21 cellular contexts compared by ENCODE assay signal in genomic region chr12:2097617-2098016, GRCh38.
"Had no signal": no experiment of that assay in that cellular context is flagged by ENCODE, and none has a peak within 500 bp of the region (broad histone marks: within the 10 kb centered on the region; RNA-seq: fewer than 3 reads in every experiment).

No MANE protein-coding gene starts in this region.

- H3K4me3 Mint-ChIP-seq: activated CD4-positive, alpha-beta T cell treated with anti-CD3 and anti-CD28 coated beads, Interleukin-2, amount 10 ng/mL, durations not matched to agents 7 days and 5 days; activated CD8-positive, alpha-beta memory T cell treated with anti-CD3 and anti-CD28 coated beads, Interleukin-2, amount 10 ng/mL, durations not matched to agents 7 days and 5 days; activated CD8-positive, alpha-beta T cell treated with anti-CD3 and anti-CD28 coated beads for 36 hours; activated naive CD4-positive, alpha-beta T cell treated with anti-CD3 and anti-CD28 coated beads, Interleukin-2, amount 50 U/mL, for 24 hours; brain; natural killer cell had no signal

- H3K27me3 ChIP-seq: colonic mucosa had no signal

- H3K4me3 ChIP-seq: colonic mucosa, lower lobe of right lung had no signal

- H3K4me1 ChIP-seq: colonic mucosa had no signal

- H3K27me3 Mint-ChIP-seq: activated CD4-positive, alpha-beta T cell treated with anti-CD3 and anti-CD28 coated beads, Interleukin-2, amount 10 ng/mL, durations not matched to agents 7 days and 5 days; activated CD8-positive, alpha-beta T cell treated with anti-CD3 and anti-CD28 coated beads for 36 hours; activated naive CD4-positive, alpha-beta T cell treated with anti-CD3 and anti-CD28 coated beads, Interleukin-2, amount 50 U/mL, for 24 hours; brain had no signal

- H3K27ac ChIP-seq: colonic mucosa, lower lobe of right lung, VCaP had no signal

- H3K36me3 ChIP-seq: colonic mucosa, lower lobe of right lung had no signal

- H3K36me3 Mint-ChIP-seq: activated CD8-positive, alpha-beta memory T cell treated with anti-CD3 and anti-CD28 coated beads, Interleukin-2, amount 10 ng/mL, durations not matched to agents 7 days and 5 days; activated naive CD4-positive, alpha-beta T cell treated with anti-CD3 and anti-CD28 coated beads, Interleukin-2, amount 50 U/mL, for 24 hours; brain; natural killer cell had no signal

- H3K27ac Mint-ChIP-seq: activated CD4-positive, alpha-beta T cell treated with anti-CD3 and anti-CD28 coated beads, Interleukin-2, amount 10 ng/mL, durations not matched to agents 7 days and 5 days; activated CD8-positive, alpha-beta memory T cell treated with anti-CD3 and anti-CD28 coated beads, Interleukin-2, amount 10 ng/mL, durations not matched to agents 7 days and 5 days; activated CD8-positive, alpha-beta T cell treated with anti-CD3 and anti-CD28 coated beads for 36 hours; activated naive CD4-positive, alpha-beta T cell treated with anti-CD3 and anti-CD28 coated beads, Interleukin-2, amount 50 U/mL, for 24 hours; brain; natural killer cell; progenitor cell of endocrine pancreas had no signal

- DNase-seq: activated CD4-positive, alpha-beta T cell treated with anti-CD3 and anti-CD28 coated beads, Interleukin-2, amount 10 ng/mL, durations not matched to agents 7 days and 5 days; activated CD4-positive, CD25-positive, alpha-beta regulatory T cell treated with anti-CD3 and anti-CD28 coated beads, Interleukin-2, amount 50 U/mL, for 72 hours; activated CD8-positive, alpha-beta memory T cell treated with anti-CD3 and anti-CD28 coated beads, Interleukin-2, amount 10 ng/mL, durations not matched to agents 7 days and 5 days; activated CD8-positive, alpha-beta T cell treated with anti-CD3 and anti-CD28 coated beads for 36 hours; activated gamma-delta T cell treated with Interleukin-2 at 50 U/mL for 16 hours; activated T-cell treated with anti-CD3 and anti-CD28 coated beads for 4 hours; anterior cingulate cortex; central memory CD4-positive, alpha-beta T cell; colonic mucosa; lower lobe of right lung; mesendoderm; natural killer cell; stimulated activated CD4-positive, alpha-beta T cell treated with anti-CD3 and anti-CD28 coated beads, Interleukin-4, amount 100 ng/mL, for 24 hours; stimulated activated naive CD4-positive, alpha-beta T cell treated with Interleukin-2 at 50 U/mL for 16 hours had no signal

- ATAC-seq: activated CD8-positive, alpha-beta memory T cell treated with anti-CD3 and anti-CD28 coated beads, Interleukin-2, amount 10 ng/mL, durations not matched to agents 7 days and 5 days; activated CD8-positive, alpha-beta T cell treated with anti-CD3 and anti-CD28 coated beads for 36 hours; left colon; lower lobe of right lung had no signal

- FAIRE-seq: keratinocyte, urothelium cell line had no signal

- H3K9me3 ChIP-seq: colonic mucosa, lower lobe of right lung had no signal

- H3K4me1 Mint-ChIP-seq: activated CD8-positive, alpha-beta memory T cell treated with anti-CD3 and anti-CD28 coated beads, Interleukin-2, amount 10 ng/mL, durations not matched to agents 7 days and 5 days had no signal

- H3K9me3 Mint-ChIP-seq: activated CD4-positive, alpha-beta T cell treated with anti-CD3 and anti-CD28 coated beads, Interleukin-2, amount 10 ng/mL, durations not matched to agents 7 days and 5 days; activated CD8-positive, alpha-beta T cell treated with anti-CD3 and anti-CD28 coated beads for 36 hours; activated naive CD4-positive, alpha-beta T cell treated with anti-CD3 and anti-CD28 coated beads, Interleukin-2, amount 50 U/mL, for 24 hours; natural killer cell had no signal
